Comparison of ENCODE assay signal across 1 cellular context in the genomic region with DNA sequence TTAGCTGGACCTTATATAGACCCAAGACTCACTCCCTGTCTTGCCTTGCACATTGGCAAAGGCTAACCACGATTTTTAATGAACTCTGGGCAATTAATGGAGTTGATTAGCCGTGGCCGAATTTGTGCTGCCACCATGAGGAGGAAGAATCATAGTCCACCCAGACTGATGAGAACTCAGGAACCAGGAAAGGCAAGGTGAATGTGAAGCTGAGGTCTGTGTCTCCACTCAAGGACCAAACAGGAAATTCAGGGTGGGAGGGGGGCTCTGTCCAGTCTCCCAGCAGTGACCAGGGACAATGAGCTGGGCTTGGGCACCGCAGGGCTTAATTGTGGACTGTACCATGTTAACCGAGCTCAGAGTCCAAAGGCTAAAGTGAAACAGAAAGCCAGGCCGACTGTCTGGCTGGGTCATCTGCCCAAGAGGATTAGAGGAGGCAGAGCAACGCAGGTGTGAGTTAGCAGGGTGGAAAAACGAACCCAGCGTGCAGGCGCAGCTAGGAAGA.
TF ChIP-seq lines count a peak whose summit lies in the region.

No MANE protein-coding gene starts in this region.

TF ChIP-seq in liver, 16 proteins besides CTCF, POLR2A, EP300 and RAD21 (continued from another document):
- TF ChIP-seq, protein P1, sequence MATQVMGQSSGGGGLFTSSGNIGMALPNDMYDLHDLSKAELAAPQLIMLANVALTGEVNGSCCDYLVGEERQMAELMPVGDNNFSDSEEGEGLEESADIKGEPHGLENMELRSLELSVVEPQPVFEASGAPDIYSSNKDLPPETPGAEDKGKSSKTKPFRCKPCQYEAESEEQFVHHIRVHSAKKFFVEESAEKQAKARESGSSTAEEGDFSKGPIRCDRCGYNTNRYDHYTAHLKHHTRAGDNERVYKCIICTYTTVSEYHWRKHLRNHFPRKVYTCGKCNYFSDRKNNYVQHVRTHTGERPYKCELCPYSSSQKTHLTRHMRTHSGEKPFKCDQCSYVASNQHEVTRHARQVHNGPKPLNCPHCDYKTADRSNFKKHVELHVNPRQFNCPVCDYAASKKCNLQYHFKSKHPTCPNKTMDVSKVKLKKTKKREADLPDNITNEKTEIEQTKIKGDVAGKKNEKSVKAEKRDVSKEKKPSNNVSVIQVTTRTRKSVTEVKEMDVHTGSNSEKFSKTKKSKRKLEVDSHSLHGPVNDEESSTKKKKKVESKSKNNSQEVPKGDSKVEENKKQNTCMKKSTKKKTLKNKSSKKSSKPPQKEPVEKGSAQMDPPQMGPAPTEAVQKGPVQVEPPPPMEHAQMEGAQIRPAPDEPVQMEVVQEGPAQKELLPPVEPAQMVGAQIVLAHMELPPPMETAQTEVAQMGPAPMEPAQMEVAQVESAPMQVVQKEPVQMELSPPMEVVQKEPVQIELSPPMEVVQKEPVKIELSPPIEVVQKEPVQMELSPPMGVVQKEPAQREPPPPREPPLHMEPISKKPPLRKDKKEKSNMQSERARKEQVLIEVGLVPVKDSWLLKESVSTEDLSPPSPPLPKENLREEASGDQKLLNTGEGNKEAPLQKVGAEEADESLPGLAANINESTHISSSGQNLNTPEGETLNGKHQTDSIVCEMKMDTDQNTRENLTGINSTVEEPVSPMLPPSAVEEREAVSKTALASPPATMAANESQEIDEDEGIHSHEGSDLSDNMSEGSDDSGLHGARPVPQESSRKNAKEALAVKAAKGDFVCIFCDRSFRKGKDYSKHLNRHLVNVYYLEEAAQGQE (IDR thresholded peaks at IDR 0.05): peak; percentile 59
- TF ChIP-seq GABPA (IDR thresholded peaks at IDR 0.05 in 1 of 2, conservative IDR thresholded peaks at IDR 0.05 in 1 of 2) (peak in 1 of 2 donors; percentile 29), FOXA1 (IDR thresholded peaks at IDR 0.05) (no peak), FOXA2 (IDR thresholded peaks at IDR 0.05) (no peak), HNF4G (IDR thresholded peaks at IDR 0.05) (peak; percentile 91), RXRA (IDR thresholded peaks at IDR 0.05) (peak; percentile 39 to 70), JUND (IDR thresholded peaks at IDR 0.05) (peak in 1 of 2 donors; percentile 37)
